Comparison of ENCODE assay signal across 1 cellular context in the genomic region with DNA sequence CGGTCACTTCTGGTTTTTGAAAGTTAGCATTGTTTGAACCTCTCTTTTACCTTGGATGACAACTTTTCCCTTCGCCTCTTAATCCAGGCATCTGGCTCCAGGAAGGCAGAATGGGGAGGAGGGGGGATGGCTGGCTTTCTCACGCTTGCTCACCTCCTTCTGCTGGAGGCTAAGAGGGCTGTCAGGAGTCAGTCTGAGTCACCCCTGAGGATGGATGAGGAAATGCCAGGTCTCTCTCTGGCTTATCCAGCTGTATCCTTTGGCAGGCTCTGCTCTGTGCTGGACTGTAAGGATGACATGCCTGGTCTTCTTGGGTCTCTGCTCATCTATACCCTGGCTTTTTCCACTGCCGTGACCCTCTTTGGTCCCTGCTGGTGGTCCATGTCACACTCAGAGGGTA.
TF ChIP-seq lines count a peak whose summit lies in the region.

No MANE protein-coding gene starts in this region.

TF ChIP-seq in IMR-90, 13 proteins besides CTCF, POLR2A, EP300 and RAD21 (continued from another document):
- TF ChIP-seq RFX5 (IDR thresholded peaks at IDR 0.05; ENCODE audit: low read depth, low read length) = no peak
- TF ChIP-seq MAFK (IDR thresholded peaks at IDR 0.05; ENCODE audit: low read depth, low read length) = no peak
